26 cellular contexts compared by ENCODE assay signal in the genomic region with DNA sequence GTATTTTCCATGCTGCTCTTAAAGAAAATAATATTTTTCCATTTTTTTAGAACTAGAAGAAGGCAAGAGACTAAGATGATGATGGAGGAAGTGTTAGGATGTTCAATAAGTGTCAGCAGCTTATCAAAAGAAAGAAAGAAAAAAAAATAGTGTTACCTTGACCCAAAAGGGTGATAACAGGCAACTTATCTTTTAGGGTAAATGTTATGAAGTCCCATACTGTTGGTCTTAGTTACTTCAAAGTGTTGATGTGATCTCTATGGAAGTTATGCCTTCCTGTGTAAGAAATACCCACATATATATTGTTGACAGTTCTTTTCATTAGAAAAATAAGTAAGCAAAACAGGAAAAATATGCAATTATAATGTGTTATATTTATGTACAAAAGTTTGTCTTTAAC.
"Had no signal": no experiment of that assay in that cellular context is flagged by ENCODE, and none has a peak within 500 bp of the region (broad histone marks: within the 10 kb centered on the region; RNA-seq: fewer than 3 reads in every experiment).

No MANE protein-coding gene starts in this region.

- ATAC-seq: stimulated activated effector memory CD8-positive, alpha-beta T cell treated with anti-CD3 and anti-CD28 coated beads, Interleukin-12 subunit alpha, Interleukin-12 subunit beta, amount 100 ng/mL, for 72 hours; stimulated activated memory B cell treated with anti-CD40 and anti-IgM and Interleukin-4, amounts not matched to agents 10 μg/mL and 1 μg/mL and 100 μg/mL, for 72 hours; stimulated activated naive B cell treated with anti-CD40 and anti-IgM and Interleukin-4, amounts not matched to agents 10 μg/mL and 1 μg/mL and 100 μg/mL, for 72 hours; stimulated activated naive CD8-positive, alpha-beta T cell treated with anti-CD3 and anti-CD28 coated beads, Interleukin-15, amount 100 ng/mL, for 72 hours; stimulated activated naive CD8-positive, alpha-beta T cell treated with anti-CD3 and anti-CD28 coated beads, Interleukin-15, Interleukin-2, amounts not matched to agents 100 U/mL and 50 U/mL, for 24 hours; upper lobe of right lung had no signal

- FAIRE-seq: urothelium cell line had no signal

- H3K36me3 ChIP-seq: stomach, suprapubic skin, thoracic aorta, thyroid gland, tibial artery, tibial nerve, transverse colon, upper lobe of left lung, upper lobe of right lung, uterus, vagina had no signal

- H3K27me3 ChIP-seq: stomach, suprapubic skin, testis, thyroid gland, tibial artery, tibial nerve, transverse colon, upper lobe of left lung, upper lobe of right lung, uterus, vagina had no signal

- DNase-seq: stimulated activated CD4-positive, alpha-beta T cell treated with anti-CD3 and anti-CD28 coated beads, Interleukin-4, amount 100 ng/mL, for 1 hour; stimulated activated CD4-positive, alpha-beta T cell treated with anti-CD3 and anti-CD28 coated beads, Interleukin-4, amount 100 ng/mL, for 24 hours; stimulated activated CD4-positive, alpha-beta T cell treated with anti-CD3 and anti-CD28 coated beads, Interleukin-4, amount 100 ng/mL, for 4 hours; stimulated activated CD8-positive, alpha-beta memory T cell treated with anti-CD3 and anti-CD28 coated beads, Interleukin-4, amount 100 ng/mL, for 48 hours; stimulated activated naive B cell treated with anti-CD40 and anti-IgM and Interleukin-4, amounts not matched to agents 10 μg/mL and 1 μg/mL and 100 μg/mL, for 72 hours; stimulated activated naive CD4-positive, alpha-beta T cell; stimulated activated naive CD4-positive, alpha-beta T cell treated with Interleukin-2 at 50 U/mL for 16 hours; stimulated activated naive CD8-positive, alpha-beta T cell treated with anti-CD3 and anti-CD28 coated beads, Interleukin-15, amount 100 ng/mL, for 72 hours; stimulated activated naive CD8-positive, alpha-beta T cell treated with anti-CD3 and anti-CD28 coated beads, Interleukin-15, Interleukin-2, amounts not matched to agents 100 U/mL and 50 U/mL, for 24 hours; stomach; substantia nigra; testis; thyroid gland; tibial artery; transverse colon; trophoblast cell; upper lobe of left lung; upper lobe of right lung; uterus had no signal

- H3K9me3 ChIP-seq: suprapubic skin, testis, thoracic aorta, thyroid gland, tibial artery, transverse colon, upper lobe of left lung, upper lobe of right lung, uterus, vagina had no signal

- H3K4me1 ChIP-seq: stomach, suprapubic skin, testis, thyroid gland, tibial artery, tibial nerve, transverse colon, upper lobe of left lung, upper lobe of right lung, uterus, vagina had no signal

- H3K4me3 ChIP-seq: stomach, suprapubic skin, testis, thoracic aorta, thyroid gland, tibial artery, tibial nerve, transverse colon, upper lobe of left lung, upper lobe of right lung, uterus, vagina had no signal

- H3K27ac ChIP-seq: stomach, suprapubic skin, testis, thoracic aorta, thyroid gland, tibial artery, tibial nerve, transverse colon, upper lobe of left lung, upper lobe of right lung, uterus, vagina had no signal
